1 cellular context compared by ENCODE assay signal in genomic region chr3:141312359-141313090, GRCh38.
TF ChIP-seq lines count a peak whose summit lies in the region.

No MANE protein-coding gene starts in this region.

TF ChIP-seq in K562, 482 proteins besides CTCF, POLR2A, EP300 and RAD21 (continued from another document and continues in another):
- TF ChIP-seq SREBF1 (IDR thresholded peaks at IDR 0.05; ENCODE audit: borderline replicate concordance, low read depth, low read length) = no peak
- TF ChIP-seq THRB (CRISPR knock-in tag; conservative IDR thresholded peaks at IDR 0.05) = peak; percentile 99
- TF ChIP-seq PRDM10 (IDR thresholded peaks at IDR 0.05; ENCODE audit: partially characterized antibody) = peak; percentile 87
- no peak for TF ChIP-seq NR2C1 (IDR thresholded peaks at IDR 0.05)
- peak; percentile 98 for TF ChIP-seq NR2C1 (tag; IDR thresholded peaks at IDR 0.05)
- peak; percentile 100 for TF ChIP-seq ZNF830 (CRISPR knock-in tag; IDR thresholded peaks at IDR 0.05)
- TF ChIP-seq, protein P1, sequence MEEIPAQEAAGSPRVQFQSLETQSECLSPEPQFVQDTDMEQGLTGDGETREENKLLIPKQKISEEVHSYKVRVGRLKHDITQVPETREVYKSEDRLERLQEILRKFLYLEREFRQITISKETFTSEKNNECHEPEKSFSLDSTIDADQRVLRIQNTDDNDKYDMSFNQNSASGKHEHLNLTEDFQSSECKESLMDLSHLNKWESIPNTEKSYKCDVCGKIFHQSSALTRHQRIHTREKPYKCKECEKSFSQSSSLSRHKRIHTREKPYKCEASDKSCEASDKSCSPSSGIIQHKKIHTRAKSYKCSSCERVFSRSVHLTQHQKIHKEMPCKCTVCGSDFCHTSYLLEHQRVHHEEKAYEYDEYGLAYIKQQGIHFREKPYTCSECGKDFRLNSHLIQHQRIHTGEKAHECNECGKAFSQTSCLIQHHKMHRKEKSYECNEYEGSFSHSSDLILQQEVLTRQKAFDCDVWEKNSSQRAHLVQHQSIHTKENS (CRISPR knock-in tag; IDR thresholded peaks at IDR 0.05) = peak; percentile 67; the same call in 1 of the 2 replicates
- TF ChIP-seq, protein P2, sequence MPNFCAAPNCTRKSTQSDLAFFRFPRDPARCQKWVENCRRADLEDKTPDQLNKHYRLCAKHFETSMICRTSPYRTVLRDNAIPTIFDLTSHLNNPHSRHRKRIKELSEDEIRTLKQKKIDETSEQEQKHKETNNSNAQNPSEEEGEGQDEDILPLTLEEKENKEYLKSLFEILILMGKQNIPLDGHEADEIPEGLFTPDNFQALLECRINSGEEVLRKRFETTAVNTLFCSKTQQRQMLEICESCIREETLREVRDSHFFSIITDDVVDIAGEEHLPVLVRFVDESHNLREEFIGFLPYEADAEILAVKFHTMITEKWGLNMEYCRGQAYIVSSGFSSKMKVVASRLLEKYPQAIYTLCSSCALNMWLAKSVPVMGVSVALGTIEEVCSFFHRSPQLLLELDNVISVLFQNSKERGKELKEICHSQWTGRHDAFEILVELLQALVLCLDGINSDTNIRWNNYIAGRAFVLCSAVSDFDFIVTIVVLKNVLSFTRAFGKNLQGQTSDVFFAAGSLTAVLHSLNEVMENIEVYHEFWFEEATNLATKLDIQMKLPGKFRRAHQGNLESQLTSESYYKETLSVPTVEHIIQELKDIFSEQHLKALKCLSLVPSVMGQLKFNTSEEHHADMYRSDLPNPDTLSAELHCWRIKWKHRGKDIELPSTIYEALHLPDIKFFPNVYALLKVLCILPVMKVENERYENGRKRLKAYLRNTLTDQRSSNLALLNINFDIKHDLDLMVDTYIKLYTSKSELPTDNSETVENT (CRISPR knock-in tag; IDR thresholded peaks at IDR 0.05) = 0 out of 2 replicates have a peak, but pooled peaks have one; percentile 65
- TF ChIP-seq E2F3 (CRISPR knock-in tag; IDR thresholded peaks at IDR 0.05) = peak; percentile 100
- TF ChIP-seq DPF2 (IDR thresholded peaks at IDR 0.05) = peak; percentile 83
- TF ChIP-seq KAT8 (IDR thresholded peaks at IDR 0.05; ENCODE audit: low read depth) = no peak
- no peak for TF ChIP-seq HNRNPH1 (optimal IDR thresholded peaks at IDR 0.05; ENCODE audit: low read depth, low read length)
- peak; percentile 79 for TF ChIP-seq TCF3 (CRISPR knock-in tag; IDR thresholded peaks at IDR 0.05)
- no peak for TF ChIP-seq PRPF4 (IDR thresholded peaks at IDR 0.05; ENCODE audit: insufficient read depth, low read depth, low read length, poor library complexity, severe bottlenecking)
- no peak for TF ChIP-seq GABPA (tag; conservative IDR thresholded peaks at IDR 0.05; ENCODE audit: low read depth)
- peak; percentile 63 for TF ChIP-seq MTA1 (IDR thresholded peaks at IDR 0.05; ENCODE audit: borderline replicate concordance)
- peak; percentile 47; the same call in 1 of the 2 replicates for TF ChIP-seq MGA (IDR thresholded peaks at IDR 0.05)
- no peak for TF ChIP-seq LARP7 (IDR thresholded peaks at IDR 0.05)
- peak; percentile 99 for TF ChIP-seq ZKSCAN8 (CRISPR knock-in tag; IDR thresholded peaks at IDR 0.05)
- no peak; the same call in 1 of the 2 replicates for TF ChIP-seq JUND (IDR thresholded peaks at IDR 0.05; ENCODE audit: borderline replicate concordance, low read depth, low read length)
- TF ChIP-seq JUND (tag; IDR thresholded peaks at IDR 0.05; ENCODE audit: borderline replicate concordance, low read depth, low read length) = peak; percentile 96; the same call in 2 of the 3 replicates
- TF ChIP-seq ILK (tag; IDR thresholded peaks at IDR 0.05; ENCODE audit: borderline replicate concordance, low read depth) = peak; percentile 99
- TF ChIP-seq HDAC1 (IDR thresholded peaks at IDR 0.05) = no peak; a peak in 1 of 4 replicates
- peak; percentile 100 for TF ChIP-seq CUX1 (CRISPR knock-in tag; IDR thresholded peaks at IDR 0.05)
- no peak for TF ChIP-seq SAFB2 (IDR thresholded peaks at IDR 0.05; ENCODE audit: borderline replicate concordance, low read depth, low read length, severe bottlenecking)
